In the genomic region with DNA sequence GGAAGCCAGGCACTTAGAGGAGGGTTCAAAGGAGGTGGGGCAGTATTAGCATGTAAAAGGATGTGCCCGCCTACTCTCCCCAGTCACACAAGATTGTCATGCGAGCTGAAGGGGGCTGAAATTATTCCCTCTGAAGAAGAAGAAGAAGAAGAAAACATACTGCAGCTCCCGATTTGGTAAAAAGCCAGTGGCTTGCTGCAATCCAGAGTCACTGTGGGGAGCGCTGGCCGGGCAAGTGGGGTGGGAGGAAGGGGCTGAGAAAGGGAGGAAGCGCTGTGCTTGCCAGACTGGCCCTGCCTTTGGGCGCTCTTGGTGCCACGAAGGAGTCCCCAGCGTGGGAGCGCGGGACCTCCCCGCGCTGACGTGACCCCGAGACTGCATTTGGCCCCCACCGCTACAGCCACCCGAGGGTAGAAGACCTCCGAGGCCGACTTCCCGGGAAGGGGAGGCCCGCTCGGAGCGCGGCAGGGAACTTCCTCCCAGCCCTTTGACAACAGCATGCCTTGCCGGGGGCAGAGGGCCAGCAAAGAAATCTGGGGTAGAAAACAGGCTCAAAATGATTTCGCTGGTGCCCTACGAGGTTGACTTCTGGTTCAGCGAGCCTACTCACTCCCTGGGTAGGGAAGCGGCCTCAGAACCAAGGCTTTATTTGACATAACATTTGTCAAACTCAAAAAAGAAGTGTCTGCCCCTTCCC, we compare ENCODE assay signal across 8 cellular contexts.
DNase-seq lines count a peak whose midpoint lies in the region; ATAC-seq, FAIRE-seq and TF ChIP-seq lines count a peak whose summit lies in the region.

No MANE protein-coding gene starts in this region.

- 0 to 1% methylated on average over 29 of the region's 29 CpGs for WGBS in pancreas, 2 donors
- WGBS in mammary epithelial cell (ENCODE audit: low coverage, missing lambda C conversion rate), result 20% methylated on average over 7 of the region's 29 CpGs

- in situ Hi-C loops in mammary epithelial cell (cut with MboI; ENCODE audit: low sequenced_read_pairs in 2 of 2), result no loop called here

- DNase-seq in SKM-1 (lab: John Stamatoyannopoulos, UW; ENCODE audit: unreplicated experiment) (peak; percentile 13), glutamatergic neuron (peak; percentile 36), pancreas (peak; percentile 36 to 77 (median 46)), HT-29 (ENCODE audit: low spot score) (no peak), Calu3 (no peak), mammary epithelial cell (no peak)

- H3K9ac ChIP-seq in mammary epithelial cell (ENCODE audit: insufficient read depth, low read length), result no peak overlapping the region

- H3K4me3 ChIP-seq in HEK293 (ENCODE audit: low read depth, low read length) (peak overlapping the region; percentile 41), pancreas (peak overlapping the region; percentile 36 to 63 (median 44)), mammary epithelial cell (replicated peaks in 1 of 3; ENCODE audit: insufficient read depth in 1 of 3, low read depth in 2 of 3, low read length in 3 of 3) (no peak overlapping the region)

- dilution Hi-C loops in mammary epithelial cell (cut with HindIII; ENCODE audit: low sequenced_read_pairs), result no loop called here

- BruUV-seq in Calu3 (replicated peaks; lab: Mats Ljungman, UMichigan), result no TSS peak
- no TSS peak for BruUV-seq in mammary epithelial cell (replicated peaks; lab: Mats Ljungman, UMichigan)

- H3K36me3 Mint-ChIP-seq in glutamatergic neuron (ENCODE audit: unreplicated experiment) (no peaks in the 10 kb centered on the region), Calu3 (ENCODE audit: insufficient read depth, unreplicated experiment) (no peaks in the 10 kb centered on the region)

- POLR2A ChIA-PET in HEK293 (lab: Yijun Ruan, JAX), result no interaction called here

- no peak overlapping the region for H2AFZ ChIP-seq in mammary epithelial cell (ENCODE audit: low read depth, low read length)

- no peaks in the 10 kb centered on the region for H3K79me2 ChIP-seq in mammary epithelial cell (ENCODE audit: insufficient read depth, low read length)

- CTCF ChIA-PET in HEK293 (lab: Yijun Ruan, JAX) (no interaction called here), Calu3 (lab: Charles Lee) (interaction anchor here (0.6 kb wide), 1 partner anchor 57 kb away, joined by 3 read pairs; no protein-coding TSS in a partner anchor), mammary epithelial cell (lab: Charles Lee; ENCODE audit: low non-redundant PET) (no interaction called here)

- TF ChIP-seq CTCF in HEK293 (tag by site-specific recombination; IDR thresholded peaks at IDR 0.05) (no peak), glutamatergic neuron (IDR thresholded peaks at IDR 0.05; ENCODE audit: partially characterized antibody, unreplicated experiment) (no peak), pancreas (IDR thresholded peaks at IDR 0.05) (no peak), Calu3 (IDR thresholded peaks at IDR 0.05; ENCODE audit: unreplicated experiment) (no peak), mammary epithelial cell (conservative IDR thresholded peaks at IDR 0.05 in 1 of 2, IDR thresholded peaks at IDR 0.05 in 1 of 2; ENCODE audit: extremely low read depth in 1 of 2, insufficient read depth in 1 of 2, low read depth in 1 of 2, low read length in 2 of 2) (no peak)

- FAIRE-seq in pancreas (lab: Jason Lieb, UNC), result no peak

- H3K4me1 Mint-ChIP-seq in glutamatergic neuron (ENCODE audit: low read depth, unreplicated experiment) (peaks cover 5% of the 10 kb centered on the region), Calu3 (ENCODE audit: low read depth, unreplicated experiment) (no peaks in the 10 kb centered on the region)

- H3K27ac Mint-ChIP-seq in glutamatergic neuron (ENCODE audit: unreplicated experiment), result no peak overlapping the region
- H3K27ac Mint-ChIP-seq in Calu3 (ENCODE audit: unreplicated experiment), result no peak overlapping the region

- H3K4me2 ChIP-seq in mammary epithelial cell (ENCODE audit: insufficient read depth, low read depth, low read length), result no peak overlapping the region

- H3K27me3 Mint-ChIP-seq in glutamatergic neuron (ENCODE audit: unreplicated experiment) (no peaks in the 10 kb centered on the region), Calu3 (ENCODE audit: unreplicated experiment) (peaks cover 36% of the 10 kb centered on the region)

- H3K4me3 Mint-ChIP-seq in glutamatergic neuron (ENCODE audit: unreplicated experiment), result peak overlapping the region; percentile 88
- H3K4me3 Mint-ChIP-seq in Calu3 (ENCODE audit: low read depth, unreplicated experiment), result no peak overlapping the region

- H3K9me3 Mint-ChIP-seq in glutamatergic neuron (ENCODE audit: unreplicated experiment) (no peaks in the 10 kb centered on the region), Calu3 (ENCODE audit: low read depth, unreplicated experiment) (no peaks in the 10 kb centered on the region)

- no peaks in the 10 kb centered on the region for H4K20me1 ChIP-seq in mammary epithelial cell (ENCODE audit: insufficient read depth, low read length)

- intact Hi-C loops in pancreas (cut with DNase I), result no loop called here
- intact Hi-C loops in Calu3 (cut with micrococcal nuclease; ENCODE audit: unreplicated experiment), result no loop called here
- intact Hi-C loops in mammary epithelial cell (cut with micrococcal nuclease), result no loop called here

- H3K36me3 ChIP-seq in HEK293 (ENCODE audit: control insufficient read depth in 2 of 2, insufficient read depth in 1 of 2, low read length in 2 of 2), result no peaks in the 10 kb centered on the region
- H3K36me3 ChIP-seq in pancreas, result no peaks in the 10 kb centered on the region
- H3K36me3 ChIP-seq in mammary epithelial cell (ENCODE audit: insufficient read depth, low read length), result no peaks in the 10 kb centered on the region

- peak; percentile 85 to 91 (median 88) for ATAC-seq in pancreas
- ATAC-seq in GM21737 (IDR thresholded peaks at IDR 0.05; ENCODE audit: unreplicated experiment), result no peak

- H3K4me1 ChIP-seq in HEK293 (ENCODE audit: control insufficient read depth, insufficient read depth, low read length), result no peaks in the 10 kb centered on the region
- H3K4me1 ChIP-seq in pancreas, result peaks cover 0 to 5% (median 0%) of the 10 kb centered on the region in 3 donors
- no peaks in the 10 kb centered on the region for H3K4me1 ChIP-seq in mammary epithelial cell (ENCODE audit: insufficient read depth, low read length)

- H3K27me3 ChIP-seq in pancreas (no peaks in the 10 kb centered on the region), mammary epithelial cell (ENCODE audit: insufficient read depth, low read length) (peaks cover 15% of the 10 kb centered on the region)

- H3K27ac ChIP-seq in HEK293 (ENCODE audit: extremely low read depth, low read depth, low read length) (no peak overlapping the region), pancreas (peak overlapping the region in 2 of 4 donors; percentile 8 to 38), mammary epithelial cell (ENCODE audit: insufficient read depth, low read depth, low read length) (no peak overlapping the region)

- H3K9me3 ChIP-seq in HEK293 (ENCODE audit: control insufficient read depth, insufficient read depth, low read depth, low read length), result no peaks in the 10 kb centered on the region
- H3K9me3 ChIP-seq in pancreas, result no peaks in the 10 kb centered on the region
- no peaks in the 10 kb centered on the region for H3K9me3 ChIP-seq in mammary epithelial cell (replicated peaks; ENCODE audit: insufficient read depth, low read length)

TF ChIP-seq in HEK293, 187 proteins besides CTCF, POLR2A, EP300 and RAD21 (continues in another document):
- no peak for TF ChIP-seq KLF8 (tag by site-specific recombination; IDR thresholded peaks at IDR 0.05)
- TF ChIP-seq ZNF513 (tag by site-specific recombination; IDR thresholded peaks at IDR 0.05), result no peak
- TF ChIP-seq ZSCAN18 (tag by site-specific recombination; IDR thresholded peaks at IDR 0.05), result no peak
- no peak for TF ChIP-seq ZBTB6 (tag by site-specific recombination; IDR thresholded peaks at IDR 0.05)
- TF ChIP-seq KLF9 (tag by site-specific recombination; IDR thresholded peaks at IDR 0.05; ENCODE audit: low read depth), result no peak
- no peak for TF ChIP-seq TRIM28 (IDR thresholded peaks at IDR 0.05; ENCODE audit: borderline replicate concordance, low read length)
- no peak for TF ChIP-seq PRDM1 (tag by site-specific recombination; IDR thresholded peaks at IDR 0.05)

Comparison
In these comparisons a context has a peak if more than half of its experiments do, and no peak if none do; other contexts are left out.
1. H3K4me3 ChIP-seq: peak in HEK293 (single experiment) and pancreas (4 of 4); none in mammary epithelial cell (0 of 3).
2. DNase-seq: peak in SKM-1 (single experiment), glutamatergic neuron (single experiment) and pancreas (6 of 6); none in HT-29 (single experiment), Calu3 (single experiment) and mammary epithelial cell (single experiment).